Comparison of ENCODE assay signal across 30 cellular contexts in genomic region chrX:155871934-155872333, GRCh38.
"Had no signal": no experiment of that assay in that cellular context is flagged by ENCODE, and none has a peak within 500 bp of the region (broad histone marks: within the 10 kb centered on the region; RNA-seq: fewer than 3 reads in every experiment).

No MANE protein-coding gene starts in this region.

- H3K4me1 ChIP-seq: breast epithelium, colonic mucosa, left lung had no signal

- DNase-seq: activated CD4-positive, alpha-beta T cell treated with anti-CD3 and anti-CD28 coated beads for 4 hours; activated CD4-positive, alpha-beta T cell treated with anti-CD3 and anti-CD28 coated beads, Interleukin-2, amount 50 U/mL, for 48 hours; activated CD4-positive, CD25-positive, alpha-beta regulatory T cell; activated effector memory CD4-positive, alpha-beta T cell treated with Interleukin-2 at 50 U/mL for 16 hours; activated naive CD4-positive, alpha-beta T cell treated with anti-CD3 and anti-CD28 coated beads for 36 hours; activated naive CD8-positive, alpha-beta T cell treated with anti-CD3 and anti-CD28 coated beads, Interleukin-2, amount 10 ng/mL, durations not matched to agents 7 days and 5 days; activated T-cell treated with anti-CD3 and anti-CD28 coated beads, Interleukin-2, amount 50 U/mL, for 72 hours; amniotic stem cell; colonic mucosa; dorsolateral prefrontal cortex; effector memory CD8-positive, alpha-beta T cell; glutamatergic neuron; immature natural killer cell; kidney glomerular epithelial cell; left lung; naive B cell; nucleus accumbens; posterior cingulate gyrus; stimulated activated CD4-positive, alpha-beta T cell treated with anti-CD3 and anti-CD28 coated beads, Interleukin-15, amount 100 ng/mL, for 24 hours; stimulated activated CD8-positive, alpha-beta memory T cell treated with anti-CD3 and anti-CD28 coated beads, Interleukin-4, amount 100 ng/mL, for 48 hours; stimulated activated naive B cell treated with anti-CD40 and anti-IgM and Interleukin-4, amounts not matched to agents 10 μg/mL and 1 μg/mL and 100 μg/mL, for 72 hours; transverse colon had no signal

- H3K36me3 ChIP-seq: breast epithelium, colonic mucosa, left lung, transverse colon had no signal

- FAIRE-seq: endothelial cell of umbilical vein, frontal cortex, urothelium cell line had no signal

- H3K4me3 Mint-ChIP-seq: activated naive CD4-positive, alpha-beta T cell treated with anti-CD3 and anti-CD28 coated beads for 36 hours; activated naive CD8-positive, alpha-beta T cell treated with anti-CD3 and anti-CD28 coated beads, Interleukin-2, amount 10 ng/mL, durations not matched to agents 7 days and 5 days; activated T-cell treated with anti-CD3 and anti-CD28 coated beads, Interleukin-2, amount 50 U/mL, for 72 hours; central memory CD8-positive, alpha-beta T cell; effector memory CD8-positive, alpha-beta T cell; immature natural killer cell; naive B cell; stimulated activated naive B cell treated with anti-CD40 and anti-IgM and Interleukin-4, amounts not matched to agents 10 μg/mL and 1 μg/mL and 100 μg/mL, for 72 hours had no signal

- H3K27ac Mint-ChIP-seq: activated naive CD4-positive, alpha-beta T cell treated with anti-CD3 and anti-CD28 coated beads for 36 hours; activated naive CD8-positive, alpha-beta T cell treated with anti-CD3 and anti-CD28 coated beads, Interleukin-2, amount 10 ng/mL, durations not matched to agents 7 days and 5 days; activated T-cell treated with anti-CD3 and anti-CD28 coated beads, Interleukin-2, amount 50 U/mL, for 72 hours; effector memory CD8-positive, alpha-beta T cell; immature natural killer cell; naive B cell; stimulated activated naive B cell treated with anti-CD40 and anti-IgM and Interleukin-4, amounts not matched to agents 10 μg/mL and 1 μg/mL and 100 μg/mL, for 72 hours had no signal

- H3K4me1 Mint-ChIP-seq: central memory CD8-positive, alpha-beta T cell; immature natural killer cell had no signal

- H3K36me3 Mint-ChIP-seq: activated naive CD8-positive, alpha-beta T cell treated with anti-CD3 and anti-CD28 coated beads, Interleukin-2, amount 10 ng/mL, durations not matched to agents 7 days and 5 days; stimulated activated naive B cell treated with anti-CD40 and anti-IgM and Interleukin-4, amounts not matched to agents 10 μg/mL and 1 μg/mL and 100 μg/mL, for 72 hours had no signal

- H3K9me3 ChIP-seq: breast epithelium, colonic mucosa had no signal

- H3K27ac ChIP-seq: breast epithelium, colonic mucosa, dorsolateral prefrontal cortex, hepatocyte, left lung, transverse colon had no signal

- H3K4me3 ChIP-seq: breast epithelium, colonic mucosa, dorsolateral prefrontal cortex, hepatocyte, left lung, lung, smooth muscle cell, transverse colon had no signal
